ENCODE assay signal across 19 cellular contexts in the genomic region with DNA sequence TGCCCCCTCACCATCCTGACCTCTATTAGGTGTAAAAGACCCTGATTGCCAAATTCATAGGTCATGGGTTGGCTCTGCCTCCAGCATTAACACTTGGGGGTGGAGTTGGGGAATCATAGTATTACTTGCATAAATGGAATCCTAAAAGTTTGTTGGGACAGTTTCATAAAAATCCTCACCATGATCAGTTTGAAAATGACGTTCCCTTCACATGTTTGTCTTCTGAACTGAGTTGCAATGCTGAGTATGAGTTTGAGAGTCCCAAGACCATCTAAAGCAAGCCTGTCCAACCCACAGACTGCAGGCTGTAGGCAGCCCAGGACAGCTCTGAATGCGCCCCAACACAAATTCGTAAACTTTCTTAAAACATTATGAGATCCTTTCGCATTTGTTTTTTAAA. TPM values are rescaled to one million over a fixed set of nuclear protein-coding genes. Genes with fewer than 3 reads are reported as not detected.
A peak's percentile ranks its signal among the peaks of the same experiment; 100 is the strongest.
DNase-seq lines count a peak whose midpoint lies in the region; ATAC-seq, FAIRE-seq and TF ChIP-seq lines count a peak whose summit lies in the region.
"Had no signal": no experiment of that assay in that cellular context is flagged by ENCODE, and none has a peak within 500 bp of the region (broad histone marks: within the 10 kb centered on the region; RNA-seq: fewer than 3 reads in every experiment).

No MANE protein-coding gene starts in this region.

- peaks cover 15 to 80% of the 10 kb centered on the region in 2 experiments for H3K79me1 ChIP-seq in IMR-90 (ENCODE audit: low read depth in 1 of 2, low read length in 2 of 2)

- no peaks in the 10 kb centered on the region for H3K36me3 ChIP-seq in CD4-positive, CD25-positive, alpha-beta regulatory T cell (ENCODE audit: control insufficient read depth, insufficient read depth, low read length)
- H3K36me3 ChIP-seq in IMR-90 (ENCODE audit: control insufficient read depth, insufficient read depth, low read length) (no peaks in the 10 kb centered on the region), esophagus squamous epithelium (no peaks in the 10 kb centered on the region), psoas muscle (ENCODE audit: insufficient read depth in 1 of 2, low read depth in 1 of 2) (no peaks in the 10 kb centered on the region), WERI-Rb-1 (no peaks in the 10 kb centered on the region)

- intact Hi-C loops in IMR-90 (cut with micrococcal nuclease): loop anchor here (10.0 kb wide), 1 partner anchor 780 kb away; no protein-coding TSS in a partner anchor
- intact Hi-C loops in esophagus squamous epithelium (cut with DNase I): no loop called here
- intact Hi-C loops in psoas muscle (cut with DNase I): no loop called here

- in situ Hi-C loops in IMR-90 (cut with MboI; ENCODE audit: low sequenced_read_pairs): no loop called here

- POLR2A ChIA-PET in IMR-90 (lab: Charles Lee; ENCODE audit: unreplicated experiment): no interaction called here

- H3K27me3 ChIP-seq in CD4-positive, CD25-positive, alpha-beta regulatory T cell (ENCODE audit: control insufficient read depth, insufficient read depth, low read length): no peaks in the 10 kb centered on the region
- H3K27me3 ChIP-seq in IMR-90 (ENCODE audit: control insufficient read depth, insufficient read depth, low read length) (no peaks in the 10 kb centered on the region), esophagus squamous epithelium (no peaks in the 10 kb centered on the region), psoas muscle (ENCODE audit: insufficient read depth in 3 of 3, low read length in 2 of 3) (no peaks in the 10 kb centered on the region), WERI-Rb-1 (ENCODE audit: insufficient read depth, low read depth, severe bottlenecking) (no peaks in the 10 kb centered on the region)

- no peak overlapping the region for H3K4me3 Mint-ChIP-seq in CD4-positive, CD25-positive, alpha-beta regulatory T cell
- H3K4me3 Mint-ChIP-seq: activated CD4-positive, alpha-beta T cell treated with anti-CD3 and anti-CD28 coated beads for 36 hours; dendritic cell treated with granulocyte-macrophage colony-stimulating factor and Interleukin-4, amounts not matched to agents 40 ng/mL and 50 ng/mL, for 4 days had no signal

- peak overlapping the region in 1 of 2 experiments; percentile 60; a peak in 2 of 4 replicates for H4K8ac ChIP-seq in IMR-90 (ENCODE audit: low read depth in 2 of 2, low read length in 2 of 2)

- CTCF ChIA-PET in IMR-90 (lab: Yijun Ruan, JAX): no interaction called here

- no peak for DNase-seq in CD4-positive, CD25-positive, alpha-beta regulatory T cell
- DNase-seq in IMR-90: no peak
- DNase-seq in esophagus squamous epithelium (lab: John Stamatoyannopoulos, UW): no peak
- DNase-seq in psoas muscle: no peak
- no peak for DNase-seq in WERI-Rb-1
- DNase-seq in urothelium cell line (ENCODE audit: low spot score): no peak
- DNase-seq in DMS53 treated with DMSO at 0.1 percent for 48 hours (lab: John Stamatoyannopoulos, UW; ENCODE audit: unreplicated experiment): no peak
- DNase-seq: activated CD4-positive, alpha-beta T cell treated with anti-CD3 and anti-CD28 coated beads for 36 hours; activated T-cell treated with anti-CD3 and anti-CD28 coated beads, Interleukin-2, amount 50 U/mL, for 1 hour; amygdala; COR-L47; H7; KG1; NCI-H1417; NCI-H345; stimulated activated CD4-positive, alpha-beta T cell treated with anti-CD3 and anti-CD28 coated beads, Interleukin-2, amount 100 ng/mL, for 48 hours; T-helper 1 cell had no signal

- peak overlapping the region in 2 of 3 donors; percentile 17 to 81 for H3K27ac Mint-ChIP-seq in CD4-positive, CD25-positive, alpha-beta regulatory T cell
- H3K27ac Mint-ChIP-seq: activated CD4-positive, alpha-beta T cell treated with anti-CD3 and anti-CD28 coated beads for 36 hours; dendritic cell treated with granulocyte-macrophage colony-stimulating factor and Interleukin-4, amounts not matched to agents 40 ng/mL and 50 ng/mL, for 4 days had no signal

- ATAC-seq in CD4-positive, CD25-positive, alpha-beta regulatory T cell (ENCODE audit: low read depth in 2 of 2): no peak
- ATAC-seq in IMR-90 (ENCODE audit: low read depth) (no peak), psoas muscle (no peak), GM18873 (IDR thresholded peaks at IDR 0.05; ENCODE audit: low FRiP score, unreplicated experiment) (no peak)

- H3K56ac ChIP-seq in IMR-90 (ENCODE audit: extremely low read depth, insufficient read depth, low read length): no peak overlapping the region

- BruUV-seq in IMR-90 (replicated peaks; lab: Mats Ljungman, UMichigan): no TSS peak

- H3K4me3 ChIP-seq in CD4-positive, CD25-positive, alpha-beta regulatory T cell (ENCODE audit: low read depth, low read length): no peak overlapping the region
- H3K4me3 ChIP-seq in IMR-90 (ENCODE audit: insufficient read depth, low read depth, low read length) (no peak overlapping the region), esophagus squamous epithelium (no peak overlapping the region), psoas muscle (no peak overlapping the region), WERI-Rb-1 (ENCODE audit: low read depth, low read length) (no peak overlapping the region)

- TF ChIP-seq POLR2A in IMR-90 (IDR thresholded peaks at IDR 0.05; ENCODE audit: low read depth, low read length): no peak
- no peak for TF ChIP-seq POLR2A in esophagus squamous epithelium (IDR thresholded peaks at IDR 0.05)

- no peaks in the 10 kb centered on the region for H3K4me1 ChIP-seq in CD4-positive, CD25-positive, alpha-beta regulatory T cell (ENCODE audit: control insufficient read depth, insufficient read depth, low read length, poor library complexity, severe bottlenecking)
- peaks cover 50% of the 10 kb centered on the region for H3K4me1 ChIP-seq in IMR-90 (ENCODE audit: control insufficient read depth, insufficient read depth, low read length)
- H3K4me1 ChIP-seq in esophagus squamous epithelium: peaks cover 33 to 90% (median 70%) of the 10 kb centered on the region in 3 donors
- H3K4me1 ChIP-seq in psoas muscle: peaks cover 6% of the 10 kb centered on the region

- H3K23ac ChIP-seq in IMR-90 (ENCODE audit: low read depth, low read length): peak overlapping the region; percentile 15; the same call in 1 of the 2 replicates

- peak overlapping the region; percentile 9 for H2AFZ ChIP-seq in IMR-90 (replicated peaks; ENCODE audit: low read length, poor library complexity)

- no peak for FAIRE-seq in urothelium cell line (lab: Jason Lieb, UNC)

- 0 out of 2 replicates have a peak overlapping the region, but pooled peaks have one; percentile 52 for H2AK5ac ChIP-seq in IMR-90 (ENCODE audit: low read depth, low read length)

- peak overlapping the region; percentile 44; the same call in 1 of the 2 replicates for H3K14ac ChIP-seq in IMR-90 (replicated peaks; ENCODE audit: low read depth, low read length)

- H4K5ac ChIP-seq in IMR-90 (ENCODE audit: low read depth, low read length): no peak overlapping the region

- H2BK120ac ChIP-seq in IMR-90 (ENCODE audit: low read depth, low read length): 0 out of 2 replicates have a peak overlapping the region, but pooled peaks have one; percentile 22

- peaks cover 44% of the 10 kb centered on the region for H3K9me1 ChIP-seq in IMR-90 (ENCODE audit: insufficient read depth, low read length)

- H3K27ac ChIP-seq in CD4-positive, CD25-positive, alpha-beta regulatory T cell (ENCODE audit: insufficient read depth, low read length, poor library complexity, severe bottlenecking): no peak overlapping the region
- H3K27ac ChIP-seq in IMR-90 (ENCODE audit: insufficient read depth, low read length) (0 out of 2 replicates have a peak overlapping the region, but pooled peaks have one; percentile 1), esophagus squamous epithelium (peak overlapping the region; percentile 42 to 73 (median 70)), psoas muscle (peak overlapping the region; percentile 36), WERI-Rb-1 (no peak overlapping the region)

- 0 out of 2 replicates have a peak overlapping the region, but pooled peaks have one; percentile 28 for H2BK20ac ChIP-seq in IMR-90 (ENCODE audit: low read depth, low read length)

- H3K36me3 Mint-ChIP-seq in CD4-positive, CD25-positive, alpha-beta regulatory T cell: peaks cover 10% of the 10 kb centered on the region

- no peak for TF ChIP-seq CTCF in IMR-90 (conservative IDR thresholded peaks at IDR 0.05; ENCODE audit: low read depth, low read length)
- TF ChIP-seq CTCF in esophagus squamous epithelium (IDR thresholded peaks at IDR 0.05): no peak
- TF ChIP-seq CTCF in psoas muscle (IDR thresholded peaks at IDR 0.05): no peak
- no peak for TF ChIP-seq CTCF in WERI-Rb-1 (IDR thresholded peaks at IDR 0.05; ENCODE audit: low read depth, low read length)

- H2BK15ac ChIP-seq in IMR-90 (ENCODE audit: low read depth, low read length): peak overlapping the region; percentile 17; the same call in 1 of the 3 replicates

- dilution Hi-C loops in IMR-90 (cut with HindIII; ENCODE audit: low sequenced_read_pairs, unreplicated experiment): no loop called here

- H2AK9ac ChIP-seq in IMR-90 (replicated peaks; ENCODE audit: low read depth, low read length, poor library complexity): no peak overlapping the region

- peak overlapping the region; percentile 48; the same call in 1 of the 2 replicates for H4K91ac ChIP-seq in IMR-90 (ENCODE audit: insufficient read depth, low read depth, low read length)

- H3K18ac ChIP-seq in IMR-90 (ENCODE audit: low read depth, low read length): no peak overlapping the region

- H4K20me1 ChIP-seq in IMR-90 (ENCODE audit: insufficient read depth, low read length): peaks cover 54% of the 10 kb centered on the region

- peaks cover 15 to 59% (median 36%) of the 10 kb centered on the region in 4 donors for H3K4me1 Mint-ChIP-seq in CD4-positive, CD25-positive, alpha-beta regulatory T cell

- H3K27me3 Mint-ChIP-seq in CD4-positive, CD25-positive, alpha-beta regulatory T cell: no peaks in the 10 kb centered on the region
- H3K27me3 Mint-ChIP-seq: activated CD4-positive, alpha-beta T cell treated with anti-CD3 and anti-CD28 coated beads for 36 hours; dendritic cell treated with granulocyte-macrophage colony-stimulating factor and Interleukin-4, amounts not matched to agents 40 ng/mL and 50 ng/mL, for 4 days had no signal

- no peak for TF ChIP-seq RAD21 in IMR-90 (IDR thresholded peaks at IDR 0.05; ENCODE audit: low read length)

- no peak overlapping the region for H3K4me2 ChIP-seq in IMR-90 (ENCODE audit: low read depth, low read length)

- H3K9me3 Mint-ChIP-seq in CD4-positive, CD25-positive, alpha-beta regulatory T cell: peaks cover 0 to 1% (median 0%) of the 10 kb centered on the region in 7 donors
- H3K9me3 Mint-ChIP-seq: dendritic cell treated with granulocyte-macrophage colony-stimulating factor and Interleukin-4, amounts not matched to agents 40 ng/mL and 50 ng/mL, for 4 days had no signal

- H3K9me3 ChIP-seq in CD4-positive, CD25-positive, alpha-beta regulatory T cell (ENCODE audit: control insufficient read depth in 2 of 2, low read length in 2 of 2): no peaks in the 10 kb centered on the region
- H3K9me3 ChIP-seq in IMR-90 (ENCODE audit: control insufficient read depth, insufficient read depth, low read length) (no peaks in the 10 kb centered on the region), esophagus squamous epithelium (no peaks in the 10 kb centered on the region), psoas muscle (no peaks in the 10 kb centered on the region), WERI-Rb-1 (ENCODE audit: severe bottlenecking) (no peaks in the 10 kb centered on the region)

- no CpG with 5 or more reads among the region's 4 CpGs for WGBS in IMR-90 (ENCODE audit: extremely low coverage in 2 of 2, insufficient read length in 1 of 2), 2 experiments
- 78 to 83% methylated on average over 4 of the region's 4 CpGs for WGBS in esophagus squamous epithelium, 2 donors
- WGBS in psoas muscle, 3 donors: 81 to 89% (median 82%) methylated on average over 4 of the region's 4 CpGs

- no peak overlapping the region for H3K9ac ChIP-seq in IMR-90 (ENCODE audit: low read depth, low read length)

- peak overlapping the region; percentile 72 for H3K4ac ChIP-seq in IMR-90 (ENCODE audit: low read depth, low read length)

- H2BK5ac ChIP-seq in IMR-90 (ENCODE audit: low read depth, low read length, poor library complexity, severe bottlenecking): peak overlapping the region; percentile 57

RNA-seq across cellular contexts. Expression of a gene that starts 36.9 kb away (rescaled TPM):
- total RNA-seq in CD4-positive, CD25-positive, alpha-beta regulatory T cell: 40.8 TPM
- polyA plus RNA-seq in CD4-positive, CD25-positive, alpha-beta regulatory T cell: 10 to 100 TPM in 2 of 4 donors, 1 to 10 TPM in 2; 8.9 to 14.9 (median 12.2) TPM
- total RNA-seq in IMR-90 (2012; rRNA removed) (124 and 136 TPM in 2 replicates), esophagus squamous epithelium (10 to 100 TPM; 65.4 to 77.0 (median 71.5) TPM), psoas muscle (10 to 100 TPM; 11.6 to 17.9 (median 15.4) TPM)
- polyA plus RNA-seq in IMR-90 (2012; rRNA removed) (78.0 and 81.4 TPM in 2 replicates), psoas muscle (10 to 100 TPM in 2 of 3 donors, 1 to 10 TPM in 1; 6.4 to 14.7 (median 11.0) TPM)
- polyA plus RNA-seq in IMR-90 (2012; cell fraction: cytosol; rRNA removed): 22.2 and 37.9 TPM in 2 replicates
- 338 and 411 TPM in 2 replicates for polyA plus RNA-seq in IMR-90 (2012; cell fraction: nucleus; rRNA removed; ENCODE audit: low replicate concordance)

Comparison
In these comparisons a context has a peak if more than half of its experiments do, and no peak if none do; other contexts are left out.
1. H3K27ac ChIP-seq: peak in IMR-90 (single experiment), esophagus squamous epithelium (4 of 4) and psoas muscle (single experiment); none in CD4-positive, CD25-positive, alpha-beta regulatory T cell (single experiment) and WERI-Rb-1 (single experiment).